7 cellular contexts compared by ENCODE assay signal in the genomic region with DNA sequence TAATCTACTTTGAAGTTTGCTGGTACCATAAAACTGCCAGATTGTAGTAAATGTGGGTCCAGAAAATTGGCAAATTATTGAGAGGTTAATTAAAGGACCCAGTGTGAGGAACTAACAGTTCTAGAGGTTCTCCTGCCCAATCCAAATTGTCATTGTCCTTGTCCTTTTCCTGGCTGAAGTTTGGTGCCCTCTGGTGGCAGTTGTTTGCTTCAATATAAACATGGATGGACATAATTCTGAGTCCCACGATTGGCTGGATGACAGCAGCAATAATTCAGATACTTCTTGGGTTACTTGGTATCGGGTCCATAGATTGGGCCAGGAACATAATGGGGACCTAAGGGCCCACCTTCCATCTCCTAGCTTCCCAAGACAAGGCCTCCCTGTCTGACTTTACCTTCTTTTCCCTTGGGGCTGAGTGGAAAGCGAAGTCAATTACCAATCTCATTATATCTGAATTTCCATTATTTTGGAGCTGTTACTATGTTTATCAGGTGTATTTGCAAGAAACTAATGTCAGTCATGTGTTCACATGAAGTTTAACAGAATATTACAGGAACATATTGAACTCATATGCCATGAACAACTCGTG. TPM values are rescaled to one million over a fixed set of nuclear protein-coding genes. Genes with fewer than 3 reads are reported as not detected.
A peak's percentile ranks its signal among the peaks of the same experiment; 100 is the strongest.
DNase-seq lines count a peak whose midpoint lies in the region; ATAC-seq and TF ChIP-seq lines count a peak whose summit lies in the region.

No MANE protein-coding gene starts in this region.

- intact Hi-C loops in body of pancreas (cut with DNase I), result no loop called here

- H3K4me1 ChIP-seq in body of pancreas, result peaks cover 10% of the 10 kb centered on the region

- TF ChIP-seq CTCF in GM12872 (IDR thresholded peaks at IDR 0.05; ENCODE audit: insufficient read depth, low read depth, low read length), result peak; percentile 74
- TF ChIP-seq CTCF in body of pancreas (IDR thresholded peaks at IDR 0.05), result peak; percentile 36 to 78 (median 63)

- peak; percentile 41 for DNase-seq in NCI-H1694 treated with DMSO at 0.1 percent for 48 hours (lab: John Stamatoyannopoulos, UW)
- peak; percentile 60 for DNase-seq in T-helper 9 cell
- peak; percentile 68 to 77 (median 74) for DNase-seq in body of pancreas
- peak; percentile 58 for DNase-seq in islet precursor cell
- DNase-seq in stimulated activated CD4-positive, alpha-beta T cell treated with anti-CD3 and anti-CD28 coated beads, Interleukin-4, amount 100 ng/mL, for 1 hour, result peak; percentile 57
- DNase-seq in GM19238 (ENCODE audit: insufficient read length, low spot score), result no peak

- no peak for ATAC-seq in body of pancreas

- no peak overlapping the region for H3K4me3 ChIP-seq in body of pancreas

- H3K27ac ChIP-seq in body of pancreas, result no peak overlapping the region

- 54 to 60% methylated on average over 4 of the region's 4 CpGs for WGBS in body of pancreas, 2 donors

- H3K9me3 ChIP-seq in body of pancreas, result no peaks in the 10 kb centered on the region

- H3K36me3 ChIP-seq in body of pancreas (replicated peaks in 1 of 2; ENCODE audit: insufficient read depth in 1 of 2, low read depth in 2 of 2), result peaks cover 5 to 28% of the 10 kb centered on the region in 2 donors

- no peaks in the 10 kb centered on the region for H3K27me3 ChIP-seq in body of pancreas

- no peak for TF ChIP-seq POLR2A in body of pancreas (IDR thresholded peaks at IDR 0.05)

RNA-seq across cellular contexts. Expression of gene GARRE1, which starts 33.8 kb away (rescaled TPM):
- total RNA-seq in body of pancreas, result 10 to 100 TPM; 17.1 to 26.4 TPM

RNA-seq across cellular contexts. Expression of gene LSM14A, which starts 48.3 kb away (rescaled TPM):
- 10 to 100 TPM; 63.6 to 95.9 TPM for total RNA-seq in body of pancreas
